11 cellular contexts compared by ENCODE assay signal in genomic region chr2:47032773-47033101, GRCh38.
A peak's percentile ranks its signal among the peaks of the same experiment; 100 is the strongest.
DNase-seq lines count a peak whose midpoint lies in the region; ATAC-seq and TF ChIP-seq lines count a peak whose summit lies in the region.
"Had no signal": no experiment of that assay in that cellular context is flagged by ENCODE, and none has a peak within 500 bp of the region (broad histone marks: within the 10 kb centered on the region; RNA-seq: fewer than 3 reads in every experiment).

No MANE protein-coding gene starts in this region.

- H3K36me3 ChIP-seq in right atrium auricular region = peaks cover 23% of the 10 kb centered on the region
- peaks cover 12 to 31% (median 23%) of the 10 kb centered on the region in 4 donors for H3K36me3 ChIP-seq in esophagus muscularis mucosa
- H3K36me3 ChIP-seq in osteoblast (ENCODE audit: insufficient read depth, low read length) = peaks cover 77% of the 10 kb centered on the region
- no peaks in the 10 kb centered on the region for H3K36me3 ChIP-seq in aorta (ENCODE audit: control insufficient read depth in 1 of 2, insufficient read depth in 2 of 2, low read length in 1 of 2)

- TF ChIP-seq EP300 in esophagus muscularis mucosa (IDR thresholded peaks at IDR 0.05) = no peak

- 95% methylated on average over 1 of the region's 1 CpG for WGBS in esophagus muscularis mucosa
- WGBS in aorta, 2 donors = 98 to 100% methylated on average over 1 of the region's 1 CpG

- TF ChIP-seq CTCF in right atrium auricular region (IDR thresholded peaks at IDR 0.05) = no peak
- no peak for TF ChIP-seq CTCF in esophagus muscularis mucosa (IDR thresholded peaks at IDR 0.05)
- TF ChIP-seq CTCF in osteoblast (IDR thresholded peaks at IDR 0.05; ENCODE audit: extremely low read depth, low read depth, low read length) = no peak

- DNase-seq in right atrium auricular region (ENCODE audit: low spot score) (no peak), left ventricle myocardium superior (no peak), esophagus muscularis mucosa (ENCODE audit: extremely low spot score) (no peak), osteoblast (ENCODE audit: insufficient read length, low spot score, missing footprints) (peak; percentile 70), aorta (no peak), Kasumi-1 (lab: John Stamatoyannopoulos, UW) (no peak), dermis blood vessel endothelial cell (no peak), posterior cingulate gyrus (no peak)
- DNase-seq: AML-193, GF-D8, T-helper 9 cell had no signal

- intact Hi-C loops in left ventricle myocardium superior (cut with micrococcal nuclease) (no loop called here), esophagus muscularis mucosa (cut with DNase I) (no loop called here), aorta (cut with DNase I) (no loop called here), posterior cingulate gyrus (cut with DNase I) (no loop called here)

- H3K4me3 ChIP-seq in right atrium auricular region (no peak overlapping the region), esophagus muscularis mucosa (no peak overlapping the region), osteoblast (ENCODE audit: insufficient read depth, low read length) (no peak overlapping the region), aorta (ENCODE audit: low read length in 2 of 2) (no peak overlapping the region)

- TF ChIP-seq POLR2A in esophagus muscularis mucosa (IDR thresholded peaks at IDR 0.05; ENCODE audit: low read depth) = no peak

- no peaks in the 10 kb centered on the region for H3K79me2 ChIP-seq in osteoblast (ENCODE audit: insufficient read depth, low read length)

- H2AFZ ChIP-seq in osteoblast (ENCODE audit: low read length) = no peak overlapping the region

- H3K9me3 ChIP-seq in right atrium auricular region (no peaks in the 10 kb centered on the region), esophagus muscularis mucosa (no peaks in the 10 kb centered on the region), osteoblast (ENCODE audit: low read depth, low read length) (no peaks in the 10 kb centered on the region), aorta (ENCODE audit: control insufficient read depth, low read length) (no peaks in the 10 kb centered on the region)

- peak overlapping the region; percentile 91 to 94 for H3K27ac ChIP-seq in right atrium auricular region
- peak overlapping the region; percentile 84 to 97 (median 92) for H3K27ac ChIP-seq in esophagus muscularis mucosa (replicated peaks in 1 of 4)
- peak overlapping the region; percentile 100 for H3K27ac ChIP-seq in osteoblast (ENCODE audit: low read depth, low read length)
- H3K27ac ChIP-seq in aorta (ENCODE audit: low read depth in 1 of 2, low read length in 2 of 2) = peak overlapping the region; percentile 99

- H3K27me3 ChIP-seq in right atrium auricular region (no peaks in the 10 kb centered on the region), esophagus muscularis mucosa (no peaks in the 10 kb centered on the region), osteoblast (ENCODE audit: insufficient read depth, low read length) (no peaks in the 10 kb centered on the region), aorta (ENCODE audit: control insufficient read depth in 1 of 2, insufficient read depth in 2 of 2, low read length in 1 of 2) (no peaks in the 10 kb centered on the region)

- H3K4me1 ChIP-seq in right atrium auricular region = peaks cover 0 to 88% of the 10 kb centered on the region in 2 donors
- peaks cover 80 to 100% (median 100%) of the 10 kb centered on the region in 4 donors for H3K4me1 ChIP-seq in esophagus muscularis mucosa
- peaks cover 41% of the 10 kb centered on the region for H3K4me1 ChIP-seq in osteoblast (ENCODE audit: insufficient read depth, low read length)
- H3K4me1 ChIP-seq in aorta (ENCODE audit: control insufficient read depth in 1 of 2, insufficient read depth in 2 of 2, low read length in 2 of 2) = no peaks in the 10 kb centered on the region

- peak overlapping the region; percentile 72 for H3K4me2 ChIP-seq in osteoblast (ENCODE audit: insufficient read depth, low read length)

- peaks cover 5% of the 10 kb centered on the region for H4K20me1 ChIP-seq in osteoblast (ENCODE audit: insufficient read depth, low read length)

- ATAC-seq in left ventricle myocardium superior = no peak
- no peak for ATAC-seq in aorta (ENCODE audit: low FRiP score)
